ENCODE assay signal across 12 cellular contexts in genomic region chr19:17557461-17557860, GRCh38. TPM values are rescaled to one million over a fixed set of nuclear protein-coding genes. Genes with fewer than 3 reads are reported as not detected.
DNase-seq lines count a peak whose midpoint lies in the region; ATAC-seq and TF ChIP-seq lines count a peak whose summit lies in the region.
"Had no signal": no experiment of that assay in that cellular context is flagged by ENCODE, and none has a peak within 500 bp of the region (broad histone marks: within the 10 kb centered on the region; RNA-seq: fewer than 3 reads in every experiment).

No MANE protein-coding gene starts in this region.

- no peak overlapping the region for H3K4me3 ChIP-seq in BLaER1
- H3K4me3 ChIP-seq in HL-60 (replicated peaks; ENCODE audit: insufficient read depth, low read length) = peak overlapping the region; percentile 89
- H3K4me3 ChIP-seq in right cardiac atrium (ENCODE audit: low read length) = no peak overlapping the region
- H3K4me3 ChIP-seq in ovary = no peak overlapping the region

- no peak for ATAC-seq in right cardiac atrium
- ATAC-seq in stimulated activated memory B cell treated with anti-CD40 and anti-IgM and Interleukin-4, amounts not matched to agents 10 μg/mL and 1 μg/mL and 100 μg/mL, for 72 hours = no peak
- ATAC-seq in GM19395 (IDR thresholded peaks at IDR 0.05; ENCODE audit: unreplicated experiment) = no peak

- H3K4me1 Mint-ChIP-seq in activated CD4-positive, alpha-beta memory T cell treated with anti-CD3 and anti-CD28 coated beads, Interleukin-2, amount 10 ng/mL, durations not matched to agents 7 days and 5 days = peaks cover 25% of the 10 kb centered on the region
- peaks cover 32% of the 10 kb centered on the region for H3K4me1 Mint-ChIP-seq in stimulated activated memory B cell treated with anti-CD40 and anti-IgM and Interleukin-4, amounts not matched to agents 10 μg/mL and 1 μg/mL and 100 μg/mL, for 72 hours

- peak in 1 of 2 experiments; percentile 92 for DNase-seq in HL-60 (ENCODE audit: low read depth in 1 of 2, low spot score in 1 of 2)
- no peak for DNase-seq in activated CD4-positive, alpha-beta memory T cell treated with anti-CD3 and anti-CD28 coated beads, Interleukin-2, amount 10 ng/mL, durations not matched to agents 7 days and 5 days
- DNase-seq in right cardiac atrium = peak in 2 of 3 donors; percentile 43 to 69
- no peak for DNase-seq in NCI-H2081 treated with DMSO at 0.1 percent for 48 hours (lab: John Stamatoyannopoulos, UW)
- no peak for DNase-seq in ovary
- DNase-seq: activated CD4-positive, CD25-positive, alpha-beta regulatory T cell; Caco-2; sigmoid colon had no signal

- no peaks in the 10 kb centered on the region for H3K9me3 ChIP-seq in BLaER1
- H3K9me3 ChIP-seq in right cardiac atrium (ENCODE audit: control insufficient read depth, low read length) = no peaks in the 10 kb centered on the region
- H3K9me3 ChIP-seq in ovary = no peaks in the 10 kb centered on the region
- H3K9me3 ChIP-seq: Caco-2, sigmoid colon, thoracic aorta had no signal

- TF ChIP-seq CTCF in HL-60 (IDR thresholded peaks at IDR 0.05; ENCODE audit: insufficient read depth, low read length) = no peak
- TF ChIP-seq CTCF in ovary (IDR thresholded peaks at IDR 0.05) = no peak

- H3K9me3 Mint-ChIP-seq in activated CD4-positive, alpha-beta memory T cell treated with anti-CD3 and anti-CD28 coated beads, Interleukin-2, amount 10 ng/mL, durations not matched to agents 7 days and 5 days = no peaks in the 10 kb centered on the region
- no peaks in the 10 kb centered on the region for H3K9me3 Mint-ChIP-seq in stimulated activated memory B cell treated with anti-CD40 and anti-IgM and Interleukin-4, amounts not matched to agents 10 μg/mL and 1 μg/mL and 100 μg/mL, for 72 hours

- TF ChIP-seq EP300 in ovary (IDR thresholded peaks at IDR 0.05) = no peak

- no peak for TF ChIP-seq POLR2A in ovary (IDR thresholded peaks at IDR 0.05)

- H3K4me1 ChIP-seq in BLaER1 = peaks cover 82% of the 10 kb centered on the region
- peaks cover 5% of the 10 kb centered on the region for H3K4me1 ChIP-seq in right cardiac atrium (ENCODE audit: control insufficient read depth, insufficient read depth, low read length)
- peaks cover 9% of the 10 kb centered on the region for H3K4me1 ChIP-seq in ovary (ENCODE audit: insufficient read depth)

- H3K36me3 ChIP-seq in BLaER1 = peaks cover 55% of the 10 kb centered on the region
- H3K36me3 ChIP-seq in ovary = no peaks in the 10 kb centered on the region

- no peak overlapping the region for H3K27ac ChIP-seq in BLaER1
- peak overlapping the region; percentile 92 for H3K27ac ChIP-seq in HL-60 (replicated peaks)
- no peak overlapping the region for H3K27ac ChIP-seq in right cardiac atrium (ENCODE audit: low read length)
- H3K27ac ChIP-seq in ovary = no peak overlapping the region
- H3K27ac ChIP-seq: thoracic aorta had no signal

- no peak overlapping the region for H3K27ac Mint-ChIP-seq in activated CD4-positive, alpha-beta memory T cell treated with anti-CD3 and anti-CD28 coated beads, Interleukin-2, amount 10 ng/mL, durations not matched to agents 7 days and 5 days
- H3K27ac Mint-ChIP-seq in stimulated activated memory B cell treated with anti-CD40 and anti-IgM and Interleukin-4, amounts not matched to agents 10 μg/mL and 1 μg/mL and 100 μg/mL, for 72 hours = no peak overlapping the region

- no peaks in the 10 kb centered on the region for H3K27me3 Mint-ChIP-seq in activated CD4-positive, alpha-beta memory T cell treated with anti-CD3 and anti-CD28 coated beads, Interleukin-2, amount 10 ng/mL, durations not matched to agents 7 days and 5 days
- H3K27me3 Mint-ChIP-seq in stimulated activated memory B cell treated with anti-CD40 and anti-IgM and Interleukin-4, amounts not matched to agents 10 μg/mL and 1 μg/mL and 100 μg/mL, for 72 hours = no peaks in the 10 kb centered on the region

- peaks cover 24% of the 10 kb centered on the region for H3K36me3 Mint-ChIP-seq in activated CD4-positive, alpha-beta memory T cell treated with anti-CD3 and anti-CD28 coated beads, Interleukin-2, amount 10 ng/mL, durations not matched to agents 7 days and 5 days (ENCODE audit: low read depth)
- H3K36me3 Mint-ChIP-seq in stimulated activated memory B cell treated with anti-CD40 and anti-IgM and Interleukin-4, amounts not matched to agents 10 μg/mL and 1 μg/mL and 100 μg/mL, for 72 hours = peaks cover 33% of the 10 kb centered on the region

- POLR2A ChIA-PET in activated CD4-positive, alpha-beta memory T cell treated with anti-CD3 and anti-CD28 coated beads, Interleukin-2, amount 10 ng/mL, durations not matched to agents 7 days and 5 days (lab: Charles Lee) = interaction anchor here (2.7 kb wide), 1 partner anchor 46 kb away, joined by 11 read pairs; the partner anchor contains the start of gene PGLS

- H3K9ac ChIP-seq in BLaER1 = no peak overlapping the region

- intact Hi-C loops in right cardiac atrium (cut with DNase I) (no loop called here), ovary (cut with DNase I) (no loop called here)

- WGBS in right cardiac atrium = 79% methylated on average over 9 of the region's 9 CpGs
- WGBS in ovary, 3 donors = 89 to 92% (median 90%) methylated on average over 9 of the region's 9 CpGs

- peaks cover 45% of the 10 kb centered on the region for H4K20me1 ChIP-seq in BLaER1

- CTCF ChIA-PET in activated CD4-positive, alpha-beta memory T cell treated with anti-CD3 and anti-CD28 coated beads, Interleukin-2, amount 10 ng/mL, durations not matched to agents 7 days and 5 days (lab: Charles Lee) = interaction anchor here (0.6 to 1.9 kb wide), 7 partner anchors 14 to 382 kb away, joined by 3 to 8 read pairs (median 4); partner anchors contain the start of gene RPL18A

- H3K4me3 Mint-ChIP-seq in activated CD4-positive, alpha-beta memory T cell treated with anti-CD3 and anti-CD28 coated beads, Interleukin-2, amount 10 ng/mL, durations not matched to agents 7 days and 5 days = peak overlapping the region; percentile 37
- no peak overlapping the region for H3K4me3 Mint-ChIP-seq in stimulated activated memory B cell treated with anti-CD40 and anti-IgM and Interleukin-4, amounts not matched to agents 10 μg/mL and 1 μg/mL and 100 μg/mL, for 72 hours

- H3K27me3 ChIP-seq in BLaER1 (no peaks in the 10 kb centered on the region), HL-60 (ENCODE audit: insufficient read depth, poor library complexity, severe bottlenecking) (no peaks in the 10 kb centered on the region), right cardiac atrium (ENCODE audit: control insufficient read depth, insufficient read depth) (no peaks in the 10 kb centered on the region), ovary (no peaks in the 10 kb centered on the region)
- H3K27me3 ChIP-seq: sigmoid colon had no signal

- H3K4me2 ChIP-seq in BLaER1 = peak overlapping the region; percentile 87

RNA-seq across cellular contexts. Expression of gene COLGALT1, which starts 2.0 kb away (rescaled TPM):
- 10 to 100 TPM; 36.1 to 38.9 TPM for total RNA-seq in activated CD4-positive, alpha-beta memory T cell treated with anti-CD3 and anti-CD28 coated beads, Interleukin-2, amount 10 ng/mL, durations not matched to agents 7 days and 5 days
- total RNA-seq in right cardiac atrium = 10 to 100 TPM; 25.1 to 36.3 (median 35.1) TPM
- polyA plus RNA-seq in right cardiac atrium = 19.0 TPM
- 10 to 100 TPM; 30.4 to 75.2 (median 45.2) TPM for total RNA-seq in ovary
- 10 to 100 TPM; 31.4 to 72.6 TPM for polyA plus RNA-seq in ovary

RNA-seq across cellular contexts. Expression of gene PGLS, which starts 46.0 kb away (rescaled TPM):
- total RNA-seq in activated CD4-positive, alpha-beta memory T cell treated with anti-CD3 and anti-CD28 coated beads, Interleukin-2, amount 10 ng/mL, durations not matched to agents 7 days and 5 days = 10 to 100 TPM; 65.0 to 65.9 TPM
- total RNA-seq in right cardiac atrium = 10 to 100 TPM; 28.1 to 32.3 (median 30.1) TPM
- polyA plus RNA-seq in right cardiac atrium = 33.4 TPM
- 10 to 100 TPM; 43.9 to 93.0 (median 73.9) TPM for total RNA-seq in ovary
- 10 to 100 TPM; 11.0 to 72.3 TPM for polyA plus RNA-seq in ovary

Comparison
In these comparisons a context has a peak if more than half of its experiments do, and no peak if none do; other contexts are left out.
1. DNase-seq: peak in right cardiac atrium (2 of 3); none in activated CD4-positive, alpha-beta memory T cell treated with anti-CD3 and anti-CD28 coated beads, Interleukin-2, amount 10 ng/mL, durations not matched to agents 7 days and 5 days (single experiment), NCI-H2081 treated with DMSO at 0.1 percent for 48 hours (single experiment) and ovary (0 of 5).